9 cellular contexts compared by ENCODE assay signal in the genomic region with DNA sequence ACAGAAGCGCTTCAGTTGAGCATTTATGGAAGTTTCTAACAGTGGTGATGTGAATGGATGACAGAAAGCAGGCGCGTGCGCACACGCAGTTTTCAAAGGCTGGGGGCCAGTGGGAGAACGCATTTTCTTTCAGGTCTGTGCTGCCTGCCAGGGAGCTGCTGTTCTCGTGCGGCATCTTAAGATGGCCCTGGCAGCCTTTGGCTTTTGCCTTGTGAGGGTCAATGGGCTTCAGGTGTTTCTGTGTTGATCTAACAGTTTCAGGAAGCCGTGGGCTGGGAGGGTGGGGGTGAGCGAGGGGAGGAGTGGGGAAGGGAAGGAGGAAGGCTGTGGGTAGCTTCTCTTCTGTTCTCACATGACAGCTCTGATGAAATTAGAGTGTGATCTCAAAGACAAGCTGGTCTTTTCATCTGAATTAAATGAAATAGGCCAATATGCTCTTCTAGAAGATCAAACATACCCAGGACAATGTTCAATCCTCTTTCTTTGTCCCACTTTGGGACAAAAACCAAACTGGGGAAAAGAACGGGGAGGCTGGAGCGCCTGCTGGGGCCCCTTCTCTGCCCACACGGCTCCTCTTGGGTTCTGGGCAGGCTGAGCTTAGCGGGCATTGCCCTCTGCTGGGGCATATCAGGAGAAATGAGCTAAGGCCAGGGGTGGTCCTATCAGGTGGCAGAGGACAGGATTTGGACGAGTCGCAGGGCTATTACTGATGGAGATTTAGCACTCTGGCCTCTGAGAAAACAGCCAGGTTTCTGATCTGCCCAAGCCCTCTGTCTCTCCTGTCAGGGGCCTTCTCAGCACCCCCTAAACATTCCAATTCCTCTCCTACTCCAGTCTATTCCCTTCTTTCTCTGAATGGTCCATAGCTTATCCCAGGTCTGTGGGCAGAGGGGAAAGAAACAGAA.
DNase-seq lines count a peak whose midpoint lies in the region; ATAC-seq, FAIRE-seq and TF ChIP-seq lines count a peak whose summit lies in the region.
"Had no signal": no experiment of that assay in that cellular context is flagged by ENCODE, and none has a peak within 500 bp of the region (broad histone marks: within the 10 kb centered on the region; RNA-seq: fewer than 3 reads in every experiment).

No MANE protein-coding gene starts in this region.

- H3K36me3 ChIP-seq in HepG2 (replicated peaks in 1 of 2; ENCODE audit: control insufficient read depth in 1 of 2, insufficient read depth in 2 of 2, low read length in 2 of 2): no peaks in the 10 kb centered on the region
- H3K36me3 ChIP-seq: SJSA1 had no signal

- no peaks in the 10 kb centered on the region for H3K9me3 ChIP-seq in HepG2 (ENCODE audit: low read length)
- H3K9me3 ChIP-seq: SJSA1 had no signal

- no peak for TF ChIP-seq POLR2A in HepG2 (IDR thresholded peaks at IDR 0.05; ENCODE audit: insufficient read depth in 1 of 2, low read depth in 2 of 2, low read length in 2 of 2)

- DNase-seq in DMS153 (lab: John Stamatoyannopoulos, UW) (peak; percentile 27), UCSD-AML1 (lab: John Stamatoyannopoulos, UW; ENCODE audit: unreplicated experiment) (peak; percentile 43), caudate nucleus (lab: John Stamatoyannopoulos, UW) (peak in 58 of 61 donors; percentile 12 to 88 (median 56)), HepG2 (ENCODE audit: low spot score) (no peak)
- peak; percentile 18 for DNase-seq in stimulated activated CD8-positive, alpha-beta memory T cell treated with anti-CD3 and anti-CD28 coated beads, Interleukin-12 subunit alpha, Interleukin-12 subunit beta, amount 100 ng/mL, for 1 hour (ENCODE audit: low read depth)

- TF ChIP-seq EP300 in Ishikawa (IDR thresholded peaks at IDR 0.05; ENCODE audit: borderline replicate concordance) (no peak), HepG2 (IDR thresholded peaks at IDR 0.05; ENCODE audit: low read depth in 2 of 2, low read length in 2 of 2) (no peak), HepG2 (CRISPR knock-in tag; IDR thresholded peaks at IDR 0.05; ENCODE audit: borderline replicate concordance) (no peak)

- no peak overlapping the region for H3K4me2 ChIP-seq in HepG2 (ENCODE audit: low read depth, low read length)

- no peak for FAIRE-seq in HepG2 (lab: Jason Lieb, UNC)

- H3K27ac ChIP-seq in caudate nucleus (ENCODE audit: low read depth, low read length) (peak overlapping the region; percentile 82), HepG2 (ENCODE audit: extremely low read length, insufficient read depth, low read length) (no peak overlapping the region)
- H3K27ac ChIP-seq: SJSA1 had no signal

- no peaks in the 10 kb centered on the region for H4K20me1 ChIP-seq in HepG2 (ENCODE audit: insufficient read depth, low read length)

- H3K79me2 ChIP-seq in HepG2 (ENCODE audit: insufficient read depth, low read length): no peaks in the 10 kb centered on the region

- H3K4me3 ChIP-seq in HepG2 (replicated peaks in 1 of 3; ENCODE audit: insufficient read depth in 1 of 3, low read depth in 2 of 3, low read length in 3 of 3): no peak overlapping the region
- H3K4me3 ChIP-seq: SJSA1 had no signal

- CTCF ChIA-PET in HepG2 (lab: Yijun Ruan, JAX; ENCODE audit: low intra/inter-chr PET ratio, low total read pairs): interaction anchor here (1.2 to 1.4 kb wide), 2 partner anchors 160 to 278 kb away, joined by 4 read pairs; no protein-coding TSS in a partner anchor

- intact Hi-C loops in HepG2 (cut with micrococcal nuclease; ENCODE audit: unreplicated experiment): no loop called here

- no peak overlapping the region for H3K9ac ChIP-seq in HepG2 (ENCODE audit: insufficient read depth, low read depth, low read length)

- WGBS in HepG2 (ENCODE audit: low lambda C conversion rate): 50% methylated on average over 15 of the region's 16 CpGs

- ATAC-seq in HepG2 (peak; percentile 43), HG03469 (IDR thresholded peaks at IDR 0.05; ENCODE audit: unreplicated experiment) (no peak), HG02840 (IDR thresholded peaks at IDR 0.05; ENCODE audit: low FRiP score, unreplicated experiment) (no peak)

- H2AFZ ChIP-seq in HepG2 (ENCODE audit: low read length): no peak overlapping the region

- peak; percentile 80 for TF ChIP-seq RAD21 in Ishikawa (IDR thresholded peaks at IDR 0.05; ENCODE audit: low read depth)
- no peak for TF ChIP-seq RAD21 in HepG2 (CRISPR knock-in tag; IDR thresholded peaks at IDR 0.05)

- peak; percentile 56 for TF ChIP-seq CTCF in HepG2 (CRISPR knock-in tag; IDR thresholded peaks at IDR 0.05)

- no peaks in the 10 kb centered on the region for H3K4me1 ChIP-seq in HepG2 (ENCODE audit: insufficient read depth, low read length)
- H3K4me1 ChIP-seq: SJSA1 had no signal

- H3K27me3 ChIP-seq in HepG2 (ENCODE audit: control insufficient read depth in 1 of 2, insufficient read depth in 2 of 2, low read length in 2 of 2): peaks cover 2 to 44% of the 10 kb centered on the region in 2 experiments; a peak in 3 of 5 replicates
- H3K27me3 ChIP-seq: SJSA1 had no signal

- no TSS peak for BruUV-seq in HepG2 (replicated peaks; lab: Mats Ljungman, UMichigan)

- POLR2A ChIA-PET in HepG2 (lab: Yijun Ruan, JAX): no interaction called here

- in situ Hi-C loops in HepG2 (cut with HindIII; ENCODE audit: extremely low pct_ligation_motif_present, low pct_unique_long_range_greater_than_20kb): loop anchor here (5.0 kb wide), 1 partner anchor 280 kb away; no protein-coding TSS in a partner anchor

TF ChIP-seq in Ishikawa, 13 proteins besides CTCF, POLR2A, EP300 and RAD21:
- no peak for TF ChIP-seq CEBPB (IDR thresholded peaks at IDR 0.05)
TF ChIP-seq in Ishikawa: peak in this region for 0.

TF ChIP-seq in HepG2, 621 proteins besides CTCF, POLR2A, EP300 and RAD21:
- TF ChIP-seq STAG1 (CRISPR knock-in tag; IDR thresholded peaks at IDR 0.05): peak; percentile 62
- no peak for TF ChIP-seq ZNF747 (CRISPR knock-in tag; IDR thresholded peaks at IDR 0.05; ENCODE audit: borderline replicate concordance)
